Comparison of ENCODE assay signal across 28 cellular contexts in the genomic region with DNA sequence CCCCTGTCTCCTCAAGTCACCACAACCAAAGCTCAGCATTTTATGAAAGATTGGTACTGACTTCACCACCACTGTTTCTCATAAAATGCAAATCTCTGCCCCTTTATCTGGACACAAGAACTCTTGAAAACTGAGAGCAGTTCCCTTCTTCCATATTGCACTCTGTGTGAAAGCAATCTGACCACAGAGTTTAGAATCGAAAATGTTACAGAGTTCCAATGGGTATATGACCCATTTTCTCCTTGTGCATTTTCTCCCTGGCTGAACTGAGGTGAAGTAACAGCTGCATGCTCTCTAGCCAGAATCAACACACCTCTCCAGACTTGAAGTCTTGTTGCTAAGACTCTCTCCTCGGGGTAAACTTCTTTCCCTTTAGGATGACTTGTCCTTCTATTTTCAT.
"Had no signal": no experiment of that assay in that cellular context is flagged by ENCODE, and none has a peak within 500 bp of the region (broad histone marks: within the 10 kb centered on the region; RNA-seq: fewer than 3 reads in every experiment).

No MANE protein-coding gene starts in this region.

- ATAC-seq: activated CD4-positive, alpha-beta T cell treated with anti-CD3 and anti-CD28 coated beads for 36 hours; activated T-cell treated with anti-CD3 and anti-CD28 coated beads, Interleukin-2, amount 50 U/mL, for 4 hours; activated T-helper 17 cell treated with anti-CD3 and anti-CD28 coated beads, Interleukin-2, amount 50 U/mL, for 72 hours; body of pancreas had no signal

- H3K27ac ChIP-seq: adrenal gland, body of pancreas, colonic mucosa, epithelial cell of prostate, esophagus squamous epithelium had no signal

- FAIRE-seq: endometrium, endothelial cell of umbilical vein, frontal cortex had no signal

- H3K9me3 ChIP-seq: adrenal gland, body of pancreas, colonic mucosa, esophagus squamous epithelium had no signal

- H3K27me3 ChIP-seq: adrenal gland, body of pancreas, colonic mucosa, esophagus squamous epithelium had no signal

- H3K36me3 ChIP-seq: adrenal gland, colonic mucosa, esophagus squamous epithelium had no signal

- H3K4me1 ChIP-seq: adrenal gland, body of pancreas, colonic mucosa, esophagus squamous epithelium had no signal

- DNase-seq: activated CD4-positive, alpha-beta memory T cell treated with anti-CD3 and anti-CD28 coated beads, Interleukin-2, amount 10 ng/mL, durations not matched to agents 7 days and 5 days; activated CD4-positive, alpha-beta T cell treated with anti-CD3 and anti-CD28 coated beads for 36 hours; activated CD4-positive, alpha-beta T cell treated with anti-CD3 and anti-CD28 coated beads, Interleukin-2, amount 10 ng/mL, durations not matched to agents 24 days and 14 days; activated CD4-positive, alpha-beta T cell treated with anti-CD3 and anti-CD28 coated beads, Interleukin-2, amount 50 U/mL, for 4 hours; activated CD4-positive, CD25-positive, alpha-beta regulatory T cell; activated CD4-positive, CD25-positive, alpha-beta regulatory T cell treated with anti-CD3 and anti-CD28 coated beads, Interleukin-2, amount 50 U/mL, for 72 hours; activated effector memory CD4-positive, alpha-beta T cell treated with Interleukin-2 at 50 U/mL for 16 hours; activated gamma-delta T cell treated with Interleukin-2 at 50 U/mL for 16 hours; activated naive CD4-positive, alpha-beta T cell treated with anti-CD3 and anti-CD28 coated beads, Interleukin-2, amount 50 U/mL, for 16 hours; activated naive CD4-positive, alpha-beta T cell treated with Interleukin-2 at 50 U/mL for 16 hours; activated T-cell treated with anti-CD3 and anti-CD28 coated beads, Interleukin-2, amount 50 U/mL, for 4 hours; adrenal gland; amygdala; aorta; body of pancreas; central memory CD4-positive, alpha-beta T cell; cerebellar nuclear complex; colonic mucosa; effector CD8-positive, alpha-beta T cell; esophagus squamous epithelium; foreskin fibroblast; head of caudate nucleus; T-helper 2 cell had no signal

- H3K4me3 ChIP-seq: adrenal gland, body of pancreas, colonic mucosa, esophagus squamous epithelium had no signal
